1 cellular context compared by ENCODE assay signal in the genomic region with DNA sequence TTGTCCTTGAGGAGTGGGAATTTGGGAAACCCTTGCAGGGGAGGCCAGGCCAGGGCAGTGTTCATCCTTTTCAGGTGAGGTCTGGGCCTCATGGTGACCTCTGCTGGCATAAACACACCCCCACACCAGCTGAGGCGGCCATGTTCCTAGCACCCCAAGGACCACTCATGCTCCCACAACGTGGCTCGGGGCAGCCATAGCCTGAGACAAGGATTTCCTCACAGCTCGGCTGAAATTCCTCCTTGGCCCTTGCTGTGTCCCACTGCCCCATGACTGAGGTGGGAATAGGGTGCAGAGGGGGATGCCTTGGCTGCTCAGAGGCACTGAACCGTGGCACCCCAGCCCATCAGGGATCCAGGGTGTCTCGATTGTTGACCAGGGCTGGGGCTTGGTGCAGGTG.
TF ChIP-seq lines count a peak whose summit lies in the region.

No MANE protein-coding gene starts in this region.

TF ChIP-seq in WTC11, 78 proteins besides CTCF, POLR2A, EP300 and RAD21 (continued from another document):
- TF ChIP-seq, protein P1, sequence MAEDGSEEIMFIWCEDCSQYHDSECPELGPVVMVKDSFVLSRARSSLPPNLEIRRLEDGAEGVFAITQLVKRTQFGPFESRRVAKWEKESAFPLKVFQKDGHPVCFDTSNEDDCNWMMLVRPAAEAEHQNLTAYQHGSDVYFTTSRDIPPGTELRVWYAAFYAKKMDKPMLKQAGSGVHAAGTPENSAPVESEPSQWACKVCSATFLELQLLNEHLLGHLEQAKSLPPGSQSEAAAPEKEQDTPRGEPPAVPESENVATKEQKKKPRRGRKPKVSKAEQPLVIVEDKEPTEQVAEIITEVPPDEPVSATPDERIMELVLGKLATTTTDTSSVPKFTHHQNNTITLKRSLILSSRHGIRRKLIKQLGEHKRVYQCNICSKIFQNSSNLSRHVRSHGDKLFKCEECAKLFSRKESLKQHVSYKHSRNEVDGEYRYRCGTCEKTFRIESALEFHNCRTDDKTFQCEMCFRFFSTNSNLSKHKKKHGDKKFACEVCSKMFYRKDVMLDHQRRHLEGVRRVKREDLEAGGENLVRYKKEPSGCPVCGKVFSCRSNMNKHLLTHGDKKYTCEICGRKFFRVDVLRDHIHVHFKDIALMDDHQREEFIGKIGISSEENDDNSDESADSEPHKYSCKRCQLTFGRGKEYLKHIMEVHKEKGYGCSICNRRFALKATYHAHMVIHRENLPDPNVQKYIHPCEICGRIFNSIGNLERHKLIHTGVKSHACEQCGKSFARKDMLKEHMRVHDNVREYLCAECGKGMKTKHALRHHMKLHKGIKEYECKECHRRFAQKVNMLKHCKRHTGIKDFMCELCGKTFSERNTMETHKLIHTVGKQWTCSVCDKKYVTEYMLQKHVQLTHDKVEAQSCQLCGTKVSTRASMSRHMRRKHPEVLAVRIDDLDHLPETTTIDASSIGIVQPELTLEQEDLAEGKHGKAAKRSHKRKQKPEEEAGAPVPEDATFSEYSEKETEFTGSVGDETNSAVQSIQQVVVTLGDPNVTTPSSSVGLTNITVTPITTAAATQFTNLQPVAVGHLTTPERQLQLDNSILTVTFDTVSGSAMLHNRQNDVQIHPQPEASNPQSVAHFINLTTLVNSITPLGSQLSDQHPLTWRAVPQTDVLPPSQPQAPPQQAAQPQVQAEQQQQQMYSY (CRISPR knock-in tag; IDR thresholded peaks at IDR 0.05), result no peak
- no peak for TF ChIP-seq SMAD3 (CRISPR knock-in tag; IDR thresholded peaks at IDR 0.05; ENCODE audit: borderline replicate concordance)
- no peak for TF ChIP-seq TCF7 (CRISPR knock-in tag; IDR thresholded peaks at IDR 0.05; ENCODE audit: low read depth)
- TF ChIP-seq GABPB1 (CRISPR knock-in tag; IDR thresholded peaks at IDR 0.05), result no peak
- no peak for TF ChIP-seq JUN (CRISPR knock-in tag; IDR thresholded peaks at IDR 0.05)
- no peak for TF ChIP-seq ZNF219 (CRISPR knock-in tag; IDR thresholded peaks at IDR 0.05; ENCODE audit: borderline replicate concordance)
- TF ChIP-seq, protein P2, sequence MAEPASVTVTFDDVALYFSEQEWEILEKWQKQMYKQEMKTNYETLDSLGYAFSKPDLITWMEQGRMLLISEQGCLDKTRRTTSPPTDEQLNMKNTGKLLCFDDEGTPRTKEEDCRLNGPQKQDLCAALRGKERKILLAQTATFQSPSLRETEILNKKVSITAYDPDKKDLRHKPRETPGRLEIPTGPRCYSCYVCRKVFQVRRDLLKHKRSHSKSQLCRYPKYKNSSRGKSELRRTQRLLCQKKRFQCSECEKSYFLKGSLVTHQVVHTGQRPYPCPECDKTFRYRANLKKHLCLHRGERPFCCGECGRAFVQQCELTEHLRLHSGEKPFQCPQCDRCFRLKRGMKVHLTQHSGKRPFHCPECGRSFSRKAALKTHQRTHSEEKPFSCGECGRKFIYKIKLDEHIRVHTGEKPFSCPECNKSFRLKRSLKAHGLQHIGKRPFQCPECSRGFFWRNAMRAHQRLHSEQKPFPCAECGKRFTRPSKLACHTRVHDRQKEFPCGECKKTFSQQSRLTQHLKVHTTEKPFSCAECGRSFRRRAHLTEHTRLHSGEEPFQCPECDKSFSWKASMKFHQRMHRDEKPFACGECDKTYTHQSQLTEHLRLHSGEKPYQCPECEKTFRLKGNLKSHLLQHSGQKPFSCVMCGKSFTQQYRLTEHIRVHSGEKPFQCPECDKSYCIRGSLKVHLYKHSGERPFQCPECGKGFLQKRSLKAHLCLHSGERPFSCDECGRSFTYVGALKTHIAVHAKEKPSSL (CRISPR knock-in tag; conservative IDR thresholded peaks at IDR 0.05), result no peak
- TF ChIP-seq IRF2 (CRISPR knock-in tag; IDR thresholded peaks at IDR 0.05; ENCODE audit: borderline replicate concordance, low read depth), result no peak
- no peak for TF ChIP-seq FOXK1 (CRISPR knock-in tag; IDR thresholded peaks at IDR 0.05)
